19 cellular contexts compared by ENCODE assay signal in the genomic region with DNA sequence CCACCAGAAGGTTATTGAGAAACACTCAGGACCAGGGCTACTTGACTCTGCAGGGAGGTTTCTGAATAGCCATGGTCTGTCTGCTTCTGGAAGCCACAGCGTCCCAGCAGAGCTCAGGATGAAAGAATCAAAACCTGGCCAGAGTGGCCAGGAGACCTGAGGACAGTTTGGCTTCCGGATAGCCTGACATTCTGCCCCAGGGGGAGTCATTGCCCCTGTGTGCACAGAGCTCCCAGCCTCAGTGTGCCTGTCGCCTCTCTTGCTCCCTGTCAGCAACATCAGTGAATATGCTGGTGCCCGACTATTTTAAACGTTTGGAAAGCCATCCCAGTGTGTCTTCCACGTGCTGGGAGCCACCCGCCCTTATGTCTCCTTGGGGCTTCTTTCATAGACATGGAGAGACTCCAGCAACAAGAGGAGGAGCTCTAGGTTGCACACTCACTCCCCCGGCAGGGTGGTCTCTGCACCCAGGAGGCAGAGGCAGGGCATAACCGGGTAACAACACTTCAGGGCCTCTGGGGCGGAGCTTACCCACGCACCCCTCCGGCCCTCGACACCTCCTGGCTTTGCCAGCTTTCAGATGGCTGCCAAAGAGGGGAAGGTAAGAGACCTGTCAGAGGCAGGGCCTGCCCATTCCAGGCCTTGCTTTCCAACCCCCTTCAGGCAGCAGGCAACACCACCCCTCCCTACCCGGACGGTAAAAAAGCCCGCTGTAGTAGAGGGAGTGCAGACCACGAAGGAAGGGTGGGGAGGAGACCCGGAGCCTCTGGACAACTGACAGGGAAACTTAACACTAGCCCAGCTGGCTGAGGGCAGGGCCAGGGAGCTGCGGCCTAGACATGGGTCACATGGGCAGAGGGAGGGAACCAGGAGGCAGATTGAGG. TPM values are rescaled to one million over a fixed set of nuclear protein-coding genes. Genes with fewer than 3 reads are reported as not detected.
DNase-seq lines count a peak whose midpoint lies in the region; ATAC-seq and TF ChIP-seq lines count a peak whose summit lies in the region.
"Had no signal": no experiment of that assay in that cellular context is flagged by ENCODE, and none has a peak within 500 bp of the region (broad histone marks: within the 10 kb centered on the region; RNA-seq: fewer than 3 reads in every experiment).

No MANE protein-coding gene starts in this region.

- 50 to 56% (median 53%) methylated on average over 19 of the region's 19 CpGs for WGBS in stomach, 5 donors

- DNase-seq in NOMO-1 treated with DMSO at 0.1 percent for 48 hours (lab: John Stamatoyannopoulos, UW; ENCODE audit: unreplicated experiment) (peak; percentile 14), NOMO-1 treated with dmso at 0.1 percent for 144 hours (lab: John Stamatoyannopoulos, UW; ENCODE audit: unreplicated experiment) (no peak), NCI-H2171 treated with DMSO at 0.1 percent for 48 hours (lab: John Stamatoyannopoulos, UW) (peak; percentile 92), left lobe of liver (ENCODE audit: low spot score) (peak; percentile 52), stomach (peak; percentile 17), NK-92 (lab: John Stamatoyannopoulos, UW; ENCODE audit: unreplicated experiment) (no peak), hippocampal formation (lab: John Stamatoyannopoulos, UW) (no peak)
- DNase-seq: activated CD4-positive, alpha-beta T cell treated with anti-CD3 and anti-CD28 coated beads for 36 hours; activated naive CD8-positive, alpha-beta T cell treated with anti-CD3 and anti-CD28 coated beads, Interleukin-2, amount 50 U/mL, for 24 hours; CD4-positive, CD25-positive, alpha-beta regulatory T cell; central memory CD4-positive, alpha-beta T cell; foreskin fibroblast; HCEC 1CT; NCI-H748 treated with DMSO at 0.1 percent for 48 hours; RPMI8226; spleen had no signal

- no peaks in the 10 kb centered on the region for H3K4me1 ChIP-seq in stomach
- H3K4me1 ChIP-seq: spleen had no signal

- TF ChIP-seq EP300 in stomach (IDR thresholded peaks at IDR 0.05): no peak

- TF ChIP-seq POLR2A in stomach (IDR thresholded peaks at IDR 0.05): no peak

- H3K27ac ChIP-seq in stomach: no peak overlapping the region
- H3K27ac ChIP-seq: spleen had no signal

- intact Hi-C loops in stomach (cut with DNase I; ENCODE audit: low total_unique reads): no loop called here

- peaks cover 0 to 27% (median 4%) of the 10 kb centered on the region in 3 donors for H3K27me3 ChIP-seq in stomach

- ATAC-seq in left lobe of liver (peak; percentile 16), HG03571 (IDR thresholded peaks at IDR 0.05; ENCODE audit: unreplicated experiment) (no peak)
- ATAC-seq: activated CD4-positive, alpha-beta T cell treated with anti-CD3 and anti-CD28 coated beads for 36 hours; activated naive CD8-positive, alpha-beta T cell treated with anti-CD3 and anti-CD28 coated beads, Interleukin-2, amount 50 U/mL, for 24 hours; GM12878 had no signal

- H3K36me3 ChIP-seq in stomach: no peaks in the 10 kb centered on the region
- H3K36me3 ChIP-seq: spleen had no signal

- peaks cover 7 to 30% (median 25%) of the 10 kb centered on the region in 4 donors for H3K9me3 ChIP-seq in stomach

- TF ChIP-seq CTCF in stomach (IDR thresholded peaks at IDR 0.05): no peak

- H3K4me3 ChIP-seq in stomach: no peak overlapping the region
- H3K4me3 ChIP-seq: GM12878, spleen had no signal

RNA-seq across cellular contexts. Expression of a gene that starts 19.0 kb away (rescaled TPM):
- total RNA-seq in left lobe of liver: 72.6 TPM
- 1 to 10 TPM in 1 of 5 donors, not detected in 4; 1.7 TPM for total RNA-seq in stomach
- polyA plus RNA-seq in stomach: under 1 TPM in 2 of 3 donors, not detected in 1; 0.05 to 0.19 TPM
- total RNA-seq: CD4-positive, CD25-positive, alpha-beta regulatory T cell; osteoblast had no signal
- polyA plus RNA-seq: CD4-positive, CD25-positive, alpha-beta regulatory T cell had no signal

RNA-seq across cellular contexts. Expression of a gene that starts 29.7 kb away (rescaled TPM):
- total RNA-seq in left lobe of liver: 91.6 TPM
- total RNA-seq in stomach: not detected
- not detected for polyA plus RNA-seq in stomach
- total RNA-seq: osteoblast had no signal
- polyA plus RNA-seq: CD4-positive, CD25-positive, alpha-beta regulatory T cell had no signal

Comparison
In these comparisons a context has a peak if more than half of its experiments do, and no peak if none do; other contexts are left out.
1. DNase-seq: peak in NOMO-1 treated with DMSO at 0.1 percent for 48 hours (single experiment), NCI-H2171 treated with DMSO at 0.1 percent for 48 hours (single experiment), left lobe of liver (single experiment) and stomach (single experiment); none in NOMO-1 treated with dmso at 0.1 percent for 144 hours (single experiment), NK-92 (single experiment) and hippocampal formation (0 of 2).
2. RNA of a gene that starts 19.0 kb away (total RNA-seq): 72.6 TPM in left lobe of liver (single experiment); 1.7 TPM in stomach; every median in the first group is over 10 times any median in the second.
3. RNA of a gene that starts 29.7 kb away (total RNA-seq): 91.6 TPM in left lobe of liver (single experiment); not detected in stomach; every median in the first group is over 10 times any median in the second.